ENCODE assay signal across 8 cellular contexts in genomic region chrX:155026727-155027508, GRCh38. TPM values are rescaled to one million over a fixed set of nuclear protein-coding genes. Genes with fewer than 3 reads are reported as not detected.
A peak's percentile ranks its signal among the peaks of the same experiment; 100 is the strongest.
DNase-seq lines count a peak whose midpoint lies in the region; ATAC-seq and TF ChIP-seq lines count a peak whose summit lies in the region.

A gene with protein sequence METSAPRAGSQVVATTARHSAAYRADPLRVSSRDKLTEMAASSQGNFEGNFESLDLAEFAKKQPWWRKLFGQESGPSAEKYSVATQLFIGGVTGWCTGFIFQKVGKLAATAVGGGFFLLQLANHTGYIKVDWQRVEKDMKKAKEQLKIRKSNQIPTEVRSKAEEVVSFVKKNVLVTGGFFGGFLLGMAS (plus strand): TSS chrX:155026844. CDS start chrX:155026939, 95 bp downstream.

- in situ Hi-C loops in endometrial microvascular endothelial cells (cut with HindIII; ENCODE audit: inconsistent ontology term, low pct_unique_long_range_greater_than_20kb, low sequenced_read_pairs): no loop called here

- peak within 1 kb of the TSS; percentile 84 for H3K4me3 Mint-ChIP-seq in mesothelial cell of epicardium

- no peaks in the 10 kb centered on the region for H3K9me3 Mint-ChIP-seq in mesothelial cell of epicardium

- no peaks in the 10 kb centered on the region for H3K9me3 ChIP-seq in OCI-LY1 (ENCODE audit: low read length)

- H4K20me1 ChIP-seq in OCI-LY1 (ENCODE audit: insufficient read depth, low read length): no peaks in the 10 kb centered on the region

- H3K36me3 Mint-ChIP-seq in mesothelial cell of epicardium: peaks cover 1% of the 10 kb centered on the region

- peaks cover 9% of the 10 kb centered on the region for H3K4me1 Mint-ChIP-seq in mesothelial cell of epicardium

- no peaks in the 10 kb centered on the region for H3K27me3 ChIP-seq in OCI-LY1 (ENCODE audit: insufficient read depth, low read length)

- TF ChIP-seq CTCF in OCI-LY1 (IDR thresholded peaks at IDR 0.05; ENCODE audit: low read length): no peak
- no peak for TF ChIP-seq CTCF in mesothelial cell of epicardium (IDR thresholded peaks at IDR 0.05; ENCODE audit: unreplicated experiment)

- no peaks in the 10 kb centered on the region for H3K27me3 Mint-ChIP-seq in mesothelial cell of epicardium (ENCODE audit: low read depth)

- peak; percentile 87 for ATAC-seq in GM21526 (IDR thresholded peaks at IDR 0.05; ENCODE audit: low FRiP score, unreplicated experiment)

- peak within 1 kb of the TSS; percentile 96 for H3K27ac ChIP-seq in OCI-LY1 (ENCODE audit: low read depth, low read length, poor library complexity, severe bottlenecking)

- peaks cover 28% of the 10 kb centered on the region for H3K79me2 ChIP-seq in OCI-LY1 (ENCODE audit: insufficient read depth, low read length)

- H3F3A ChIP-seq in OCI-LY1 (ENCODE audit: insufficient read depth, low read length): no peaks in the 10 kb centered on the region

- peaks cover 23% of the 10 kb centered on the region for H3K4me1 ChIP-seq in OCI-LY1 (ENCODE audit: insufficient read depth, low read length, severe bottlenecking)

- H3K9ac ChIP-seq in OCI-LY1 (ENCODE audit: low read length): peak within 1 kb of the TSS; percentile 97

- DNase-seq in DMS 273 (lab: John Stamatoyannopoulos, UW; ENCODE audit: unreplicated experiment): peak; percentile 98
- DNase-seq in HuH-7 (ENCODE audit: low spot score): peak; percentile 73
- peak; percentile 90 for DNase-seq in activated CD8-positive, alpha-beta memory T cell treated with anti-CD3 and anti-CD28 coated beads, Interleukin-2, amount 50 U/mL, for 4 hours
- peak; percentile 83 to 89 for DNase-seq in mesothelial cell of epicardium (ENCODE audit: low spot score in 2 of 2, unreplicated experiment in 2 of 2)
- peak; percentile 85 to 90 for DNase-seq in stimulated activated CD8-positive, alpha-beta memory T cell treated with anti-CD3 and anti-CD28 coated beads, Interleukin-15, amount 100 ng/mL, for 48 hours (ENCODE audit: low read depth in 2 of 2)

- no peaks in the 10 kb centered on the region for H3K36me3 ChIP-seq in OCI-LY1 (ENCODE audit: insufficient read depth, low read length)

- H2AFZ ChIP-seq in OCI-LY1 (ENCODE audit: low read length): peak within 1 kb of the TSS; percentile 79; the same call in 1 of the 2 replicates

- H3K9me2 ChIP-seq in OCI-LY1 (ENCODE audit: low read depth, low read length): no peaks in the 10 kb centered on the region

- H3K27ac Mint-ChIP-seq in mesothelial cell of epicardium: peak within 1 kb of the TSS; percentile 98

- H3K4me3 ChIP-seq in OCI-LY1 (ENCODE audit: low read depth, low read length, poor library complexity, severe bottlenecking): peak within 1 kb of the TSS; percentile 86

- H3K4me2 ChIP-seq in OCI-LY1 (ENCODE audit: low read length): peak within 1 kb of the TSS; percentile 92

RNA-seq across cellular contexts. Expression of the gene that starts here (rescaled TPM):
- total RNA-seq in endometrial microvascular endothelial cells (ENCODE audit: inconsistent ontology term): 41.6 TPM
- total RNA-seq in mesothelial cell of epicardium: 57.9 to 64.1 TPM (median 61.2 TPM) in 3 replicates

Comparison
In these comparisons a context has a peak if more than half of its experiments do, and no peak if none do; other contexts are left out.
1. Peak in every context shown above with its lines: DNase-seq, ATAC-seq, H3K4me3 ChIP-seq and H3K27ac ChIP-seq.